In the genomic region with DNA sequence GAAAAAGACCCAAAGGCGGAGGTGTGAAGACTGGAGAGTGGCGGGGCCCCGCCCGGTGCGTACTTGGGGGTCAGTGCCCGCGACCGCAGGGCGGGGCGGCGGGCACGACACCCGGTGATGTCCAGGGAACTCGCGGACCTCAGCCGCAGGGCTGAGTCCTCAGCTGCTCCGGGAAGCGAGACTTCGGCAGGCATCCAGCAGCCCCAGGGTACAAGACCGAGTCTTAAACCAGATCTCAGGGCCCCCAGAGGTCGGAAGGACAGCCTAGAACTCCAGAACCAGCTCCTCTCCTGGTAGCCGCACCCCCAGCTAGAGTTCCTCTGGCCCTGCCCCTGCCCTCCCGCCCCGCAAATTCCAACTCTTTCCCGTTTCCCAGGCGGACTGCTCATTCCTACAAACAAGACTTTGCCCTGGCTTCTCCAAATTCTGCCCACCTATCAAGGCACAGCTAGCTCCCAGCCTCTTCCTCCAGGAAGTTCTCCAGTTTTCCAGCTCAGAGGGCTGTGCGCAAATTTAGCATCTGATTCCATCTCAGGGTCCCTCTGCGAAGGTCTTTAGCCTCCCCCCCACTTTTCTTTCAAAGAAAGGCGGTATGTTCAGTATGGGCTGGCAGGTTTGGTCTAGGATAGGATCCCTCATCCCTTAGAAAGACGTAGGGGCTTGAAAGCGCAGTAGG, we compare ENCODE assay signal across 9 cellular contexts. TPM values are rescaled to one million over a fixed set of nuclear protein-coding genes. Genes with fewer than 3 reads are reported as not detected.
DNase-seq lines count a peak whose midpoint lies in the region; ATAC-seq, FAIRE-seq and TF ChIP-seq lines count a peak whose summit lies in the region.
"Had no signal": no experiment of that assay in that cellular context is flagged by ENCODE, and none has a peak within 500 bp of the region (broad histone marks: within the 10 kb centered on the region; RNA-seq: fewer than 3 reads in every experiment).

No MANE protein-coding gene starts in this region.

- H2AFZ ChIP-seq in hepatocyte: peak overlapping the region; percentile 89

- H4K20me1 ChIP-seq in hepatocyte (ENCODE audit: insufficient read depth, poor library complexity, severe bottlenecking): no peaks in the 10 kb centered on the region

- intact Hi-C loops in activated naive CD4-positive, alpha-beta T cell treated with anti-CD3 and anti-CD28 coated beads for 36 hours (cut with micrococcal nuclease): loop anchor here (2.0 kb wide), 3 partner anchors 114 to 406 kb away; partner anchors contain the start of gene EMX1

- no peak for TF ChIP-seq CTCF in hepatocyte (IDR thresholded peaks at IDR 0.05; ENCODE audit: poor library complexity)

- peak overlapping the region; percentile 59 for H3K4me3 ChIP-seq in hepatocyte
- peak overlapping the region in 1 of 2 donors; percentile 46 for H3K4me3 ChIP-seq in small intestine (ENCODE audit: low read depth in 1 of 2, low read length in 2 of 2)

- H3K27me3 Mint-ChIP-seq in activated naive CD4-positive, alpha-beta T cell treated with anti-CD3 and anti-CD28 coated beads for 36 hours (ENCODE audit: low read depth): peaks cover 26% of the 10 kb centered on the region

- H3K4me1 Mint-ChIP-seq in activated naive CD4-positive, alpha-beta T cell treated with anti-CD3 and anti-CD28 coated beads for 36 hours (ENCODE audit: low read depth): peaks cover 24% of the 10 kb centered on the region

- no peaks in the 10 kb centered on the region for H3K36me3 Mint-ChIP-seq in activated naive CD4-positive, alpha-beta T cell treated with anti-CD3 and anti-CD28 coated beads for 36 hours (ENCODE audit: low read depth)

- H3K36me3 ChIP-seq in hepatocyte (replicated peaks; ENCODE audit: insufficient read depth, low read depth) (no peaks in the 10 kb centered on the region), small intestine (ENCODE audit: control insufficient read depth in 2 of 2, insufficient read depth in 2 of 2, low read length in 2 of 2) (no peaks in the 10 kb centered on the region)

- no peaks in the 10 kb centered on the region for H3K9me3 Mint-ChIP-seq in activated naive CD4-positive, alpha-beta T cell treated with anti-CD3 and anti-CD28 coated beads for 36 hours

- CTCF ChIA-PET in activated naive CD4-positive, alpha-beta T cell treated with anti-CD3 and anti-CD28 coated beads for 36 hours (lab: Charles Lee): interaction anchor here (0.6 to 7.7 kb wide), 44 partner anchors 10 to 386 kb away, joined by 3 to 81 read pairs (median 6); partner anchors contain the start of genes CCT7, PRADC1, RAB11FIP5 and SMYD5

- 5% methylated on average over 19 of the region's 31 CpGs for WGBS in hepatocyte (ENCODE audit: low lambda C conversion rate, missing lambda C conversion rate)
- 2 to 6% (median 3%) methylated on average over 21 to 31 of the region's 31 CpGs for WGBS in small intestine, 3 donors

- H3K4me2 ChIP-seq in hepatocyte: peak overlapping the region; percentile 97

- H3K9me2 ChIP-seq in hepatocyte (replicated peaks; ENCODE audit: insufficient read depth): no peaks in the 10 kb centered on the region

- H3K9me3 ChIP-seq in hepatocyte (ENCODE audit: low read depth) (no peaks in the 10 kb centered on the region), small intestine (ENCODE audit: control insufficient read depth, low read depth) (no peaks in the 10 kb centered on the region)

- peaks cover 38% of the 10 kb centered on the region for H3K27me3 ChIP-seq in hepatocyte
- peaks cover 0 to 4% of the 10 kb centered on the region in 2 donors for H3K27me3 ChIP-seq in small intestine (ENCODE audit: control insufficient read depth in 2 of 2, insufficient read depth in 2 of 2, low read length in 2 of 2)

- FAIRE-seq in small intestine (lab: Jason Lieb, UNC): no peak
- FAIRE-seq: colon had no signal

- H3K4me1 ChIP-seq in hepatocyte (ENCODE audit: insufficient read depth) (peaks cover 12% of the 10 kb centered on the region), small intestine (ENCODE audit: control insufficient read depth in 2 of 2, insufficient read depth in 1 of 2, low read depth in 1 of 2, low read length in 1 of 2) (peaks cover 0 to 8% of the 10 kb centered on the region in 2 donors)

- no peak for ATAC-seq in HG03097 (IDR thresholded peaks at IDR 0.05; ENCODE audit: low FRiP score, unreplicated experiment)

- peak in 2 of 3 donors; percentile 4 to 8 for DNase-seq in stimulated activated CD4-positive, alpha-beta T cell treated with anti-CD3 and anti-CD28 coated beads, Interleukin-12 subunit alpha, Interleukin-12 subunit beta, amount 100 ng/mL, for 48 hours (ENCODE audit: low read depth in 2 of 3, low spot score in 1 of 3)
- no peak for DNase-seq in stimulated activated CD4-positive, alpha-beta T cell treated with anti-CD3 and anti-CD28 coated beads, Interleukin-4, amount 100 ng/mL, for 1 hour
- DNase-seq in activated naive CD4-positive, alpha-beta T cell treated with anti-CD3 and anti-CD28 coated beads for 36 hours: peak; percentile 34
- DNase-seq in hepatocyte (ENCODE audit: low spot score) (peak; percentile 51), small intestine (peak; percentile 31), kidney glomerular epithelial cell (lab: John Stamatoyannopoulos, UW) (no peak), DMS114 treated with DMSO at 0.1 percent for 48 hours (lab: John Stamatoyannopoulos, UW; ENCODE audit: unreplicated experiment) (no peak)

- H3K27ac Mint-ChIP-seq in activated naive CD4-positive, alpha-beta T cell treated with anti-CD3 and anti-CD28 coated beads for 36 hours: peak overlapping the region; percentile 60

- peak overlapping the region; percentile 78 for H3K4me3 Mint-ChIP-seq in activated naive CD4-positive, alpha-beta T cell treated with anti-CD3 and anti-CD28 coated beads for 36 hours

- H3K79me2 ChIP-seq in hepatocyte: no peaks in the 10 kb centered on the region

- no peak overlapping the region for H3K27ac ChIP-seq in hepatocyte
- H3K27ac ChIP-seq in small intestine (ENCODE audit: low read depth in 1 of 2, low read length in 1 of 2): peak overlapping the region in 1 of 2 donors; percentile 84

RNA-seq across cellular contexts. Expression of gene NOTO, which starts 26.0 kb away (rescaled TPM):
- total RNA-seq in activated naive CD4-positive, alpha-beta T cell treated with anti-CD3 and anti-CD28 coated beads for 36 hours: not detected
- total RNA-seq in hepatocyte: not detected in 2 replicates
- polyA plus RNA-seq in hepatocyte (not detected in 2 replicates), small intestine (not detected)

RNA-seq across cellular contexts. Expression of gene SMYD5, which starts 37.7 kb away (rescaled TPM):
- 10 to 100 TPM; 37.4 to 39.0 TPM for total RNA-seq in activated naive CD4-positive, alpha-beta T cell treated with anti-CD3 and anti-CD28 coated beads for 36 hours
- total RNA-seq in hepatocyte: 15.5 and 28.3 TPM in 2 replicates
- polyA plus RNA-seq in hepatocyte (10.0 and 16.9 TPM in 2 replicates), small intestine (10 to 100 TPM in 1 of 3 donors, 1 to 10 TPM in 2; 3.1 to 17.0 (median 4.3) TPM)

RNA-seq across cellular contexts. Expression of gene PRADC1, which starts 56.7 kb away (rescaled TPM):
- total RNA-seq in activated naive CD4-positive, alpha-beta T cell treated with anti-CD3 and anti-CD28 coated beads for 36 hours: 10 to 100 TPM; 10.1 to 10.2 TPM
- 26.9 and 36.6 TPM in 2 replicates for total RNA-seq in hepatocyte
- polyA plus RNA-seq in hepatocyte: 31.6 and 39.7 TPM in 2 replicates
- 100 to 1,000 TPM in 1 of 3 donors, 10 to 100 TPM in 2; 35.6 to 113 (median 57.3) TPM for polyA plus RNA-seq in small intestine

RNA-seq across cellular contexts. Expression of gene CCT7, which starts 57.8 kb away (rescaled TPM):
- total RNA-seq in activated naive CD4-positive, alpha-beta T cell treated with anti-CD3 and anti-CD28 coated beads for 36 hours: 100 to 1,000 TPM; 654 to 705 TPM
- total RNA-seq in hepatocyte: 195 and 197 TPM in 2 replicates
- polyA plus RNA-seq in hepatocyte: 190 TPM in 2 replicates
- polyA plus RNA-seq in small intestine: 100 to 1,000 TPM; 120 to 196 (median 131) TPM

Comparison
In these comparisons a context has a peak if more than half of its experiments do, and no peak if none do; other contexts are left out.
1. DNase-seq: peak in stimulated activated CD4-positive, alpha-beta T cell treated with anti-CD3 and anti-CD28 coated beads, Interleukin-12 subunit alpha, Interleukin-12 subunit beta, amount 100 ng/mL, for 48 hours (2 of 3), activated naive CD4-positive, alpha-beta T cell treated with anti-CD3 and anti-CD28 coated beads for 36 hours (single experiment), hepatocyte (single experiment) and small intestine (single experiment); none in stimulated activated CD4-positive, alpha-beta T cell treated with anti-CD3 and anti-CD28 coated beads, Interleukin-4, amount 100 ng/mL, for 1 hour (single experiment), kidney glomerular epithelial cell (single experiment) and DMS114 treated with DMSO at 0.1 percent for 48 hours (single experiment).